Comparison of ENCODE assay signal across 8 cellular contexts in the genomic region with DNA sequence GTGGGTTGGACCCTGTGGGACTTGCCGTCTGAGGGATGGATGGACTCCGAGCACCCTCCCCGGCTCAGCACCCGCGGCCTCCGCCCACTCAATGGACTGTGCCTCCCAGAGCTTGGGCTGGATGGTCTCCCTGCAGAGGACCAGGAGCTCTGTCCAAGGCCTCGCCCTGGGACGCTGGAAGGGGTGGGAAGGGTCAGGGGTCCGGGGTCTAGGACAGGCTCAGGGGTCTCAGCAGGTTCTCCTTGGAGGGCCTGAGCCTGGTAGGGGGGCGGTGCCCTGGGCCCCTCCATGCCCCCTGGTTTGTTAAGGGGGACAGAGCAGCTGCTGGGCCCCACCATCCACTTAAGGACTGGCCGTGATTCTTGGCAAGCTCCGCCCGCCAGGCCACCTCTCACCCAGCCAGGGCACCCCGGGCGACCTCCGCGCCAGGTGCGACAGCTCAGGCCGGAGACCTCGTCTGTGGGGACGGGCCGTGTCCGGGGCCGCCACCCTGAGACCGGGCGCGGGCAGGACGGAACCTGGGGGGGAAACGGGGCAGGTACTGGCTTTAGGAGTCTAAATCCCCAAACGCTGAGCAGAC. TPM values are rescaled to one million over a fixed set of nuclear protein-coding genes. Genes with fewer than 3 reads are reported as not detected.
DNase-seq lines count a peak whose midpoint lies in the region; ATAC-seq, FAIRE-seq and TF ChIP-seq lines count a peak whose summit lies in the region.

No MANE protein-coding gene starts in this region.

- H3K36me3 ChIP-seq in GM23248 (ENCODE audit: low read depth): no peaks in the 10 kb centered on the region
- H3K36me3 ChIP-seq in MM.1S (replicated peaks; ENCODE audit: insufficient read depth, low read length): no peaks in the 10 kb centered on the region
- H3K36me3 ChIP-seq in HepG2 (replicated peaks in 1 of 2; ENCODE audit: control insufficient read depth in 1 of 2, insufficient read depth in 2 of 2, low read length in 2 of 2): peaks cover 0 to 4% of the 10 kb centered on the region in 2 experiments; a peak in 2 of 5 replicates
- H3K36me3 ChIP-seq in stomach smooth muscle (ENCODE audit: control insufficient read depth in 2 of 2, insufficient read depth in 2 of 2, low read length in 2 of 2): peaks cover 4 to 6% of the 10 kb centered on the region in 2 donors

- FAIRE-seq in HepG2 (lab: Jason Lieb, UNC): no peak

- 4 to 8% methylated on average over 15 to 25 of the region's 30 CpGs for WGBS in GM23248 (ENCODE audit: low coverage in 1 of 2, low lambda C conversion rate in 2 of 2, missing lambda C conversion rate in 2 of 2), 2 experiments
- WGBS in HepG2 (ENCODE audit: low lambda C conversion rate): 0% methylated on average over 2 of the region's 30 CpGs

- H2AFZ ChIP-seq in GM23248 (peak overlapping the region; percentile 72), MM.1S (ENCODE audit: low read length) (peak overlapping the region; percentile 82), HepG2 (ENCODE audit: low read length) (no peak overlapping the region)

- no peak for TF ChIP-seq POLR2A in HepG2 (IDR thresholded peaks at IDR 0.05; ENCODE audit: insufficient read depth in 1 of 2, low read depth in 2 of 2, low read length in 2 of 2)

- H3K9me2 ChIP-seq in GM23248 (ENCODE audit: insufficient read depth): no peaks in the 10 kb centered on the region
- no peaks in the 10 kb centered on the region for H3K9me2 ChIP-seq in MM.1S (replicated peaks; ENCODE audit: insufficient read depth, low read length)

- TF ChIP-seq RAD21 in HepG2 (CRISPR knock-in tag; IDR thresholded peaks at IDR 0.05): no peak

- ATAC-seq in HepG2: peak; percentile 58

- intact Hi-C loops in HepG2 (cut with micrococcal nuclease; ENCODE audit: unreplicated experiment): loop anchor here (2.0 kb wide), 1 partner anchor 141 kb away; a partner anchor contains a TSS

- peak overlapping the region; percentile 91 for H3K9ac ChIP-seq in GM23248
- peak overlapping the region; percentile 92 for H3K9ac ChIP-seq in MM.1S (ENCODE audit: low read length)
- H3K9ac ChIP-seq in HepG2 (ENCODE audit: insufficient read depth, low read depth, low read length): peak overlapping the region; percentile 87
- H3K9ac ChIP-seq in stomach smooth muscle (ENCODE audit: low read length in 2 of 2): peak overlapping the region; percentile 68 to 75

- CTCF ChIA-PET in HepG2 (lab: Yijun Ruan, JAX; ENCODE audit: low intra/inter-chr PET ratio, low total read pairs): no interaction called here

- H3K27ac ChIP-seq in GM23248 (peak overlapping the region; percentile 63), MM.1S (ENCODE audit: low read length) (peak overlapping the region; percentile 57; the same call in 1 of the 2 replicates), HepG2 (ENCODE audit: extremely low read length, insufficient read depth, low read length) (peak overlapping the region; percentile 72), stomach smooth muscle (ENCODE audit: low read length) (no peak overlapping the region)

- H3K4me3 ChIP-seq in GM12875 (ENCODE audit: low read depth, low read length) (peak overlapping the region; percentile 93), GM23248 (peak overlapping the region; percentile 88), MM.1S (ENCODE audit: low read length) (peak overlapping the region; percentile 85), HepG2 (replicated peaks in 1 of 3; ENCODE audit: insufficient read depth in 1 of 3, low read depth in 2 of 3, low read length in 3 of 3) (peak overlapping the region; percentile 52 to 81 (median 59)), stomach smooth muscle (ENCODE audit: low read length in 2 of 2) (peak overlapping the region; percentile 65 to 77)

- POLR2A ChIA-PET in HepG2 (lab: Yijun Ruan, JAX): interaction anchor here (2.6 kb wide), 1 partner anchor 26 kb away, joined by 14 read pairs; no protein-coding TSS in a partner anchor

- H3K4me1 ChIP-seq in GM23248 (ENCODE audit: insufficient read depth) (no peaks in the 10 kb centered on the region; the same call in 1 of the 2 replicates), MM.1S (ENCODE audit: low read length) (no peaks in the 10 kb centered on the region), HepG2 (ENCODE audit: insufficient read depth, low read length) (peaks cover 32% of the 10 kb centered on the region), stomach smooth muscle (ENCODE audit: control insufficient read depth, insufficient read depth, low read length) (peaks cover 30% of the 10 kb centered on the region)

- H3K27me3 ChIP-seq in GM23248 (replicated peaks; ENCODE audit: insufficient read depth) (peaks cover 21% of the 10 kb centered on the region), MM.1S (replicated peaks; ENCODE audit: insufficient read depth, low read length) (peaks cover 30% of the 10 kb centered on the region), HepG2 (ENCODE audit: control insufficient read depth in 1 of 2, insufficient read depth in 2 of 2, low read length in 2 of 2) (peaks cover 5 to 24% of the 10 kb centered on the region in 2 experiments), stomach smooth muscle (ENCODE audit: control insufficient read depth in 1 of 2, insufficient read depth in 2 of 2, low read length in 2 of 2) (peaks cover 22 to 25% of the 10 kb centered on the region in 2 donors)

- in situ Hi-C loops in GM23248 (cut with MboI): no loop called here
- in situ Hi-C loops in T47D (cut with HindIII; ENCODE audit: low pct_unique_long_range_greater_than_20kb, low sequenced_read_pairs): no loop called here
- in situ Hi-C loops in HepG2 (cut with HindIII; ENCODE audit: extremely low pct_ligation_motif_present, low pct_unique_long_range_greater_than_20kb): no loop called here

- H4K20me1 ChIP-seq in GM23248 (ENCODE audit: insufficient read depth) (no peaks in the 10 kb centered on the region), MM.1S (ENCODE audit: insufficient read depth, low read length) (no peaks in the 10 kb centered on the region), HepG2 (ENCODE audit: insufficient read depth, low read length) (peaks cover 4% of the 10 kb centered on the region; the same call in 1 of the 2 replicates)

- BruUV-seq in HepG2 (replicated peaks; lab: Mats Ljungman, UMichigan): TSS peak; percentile 67

- H3F3A ChIP-seq in GM23248 (ENCODE audit: insufficient read depth) (no peaks in the 10 kb centered on the region), MM.1S (ENCODE audit: insufficient read depth, low read length) (no peaks in the 10 kb centered on the region)

- peak; percentile 71 for DNase-seq in GM23248
- DNase-seq in MM.1S: no peak
- DNase-seq in T47D (ENCODE audit: low read depth in 1 of 2, low spot score in 1 of 2): peak; percentile 52 to 79
- no peak for DNase-seq in HepG2 (ENCODE audit: low spot score)
- no peak for DNase-seq in occipital lobe (lab: John Stamatoyannopoulos, UW)
- DNase-seq in NCI-H2029 treated with DMSO at 0.1 percent for 48 hours (lab: John Stamatoyannopoulos, UW): no peak

- H3K9me3 ChIP-seq in GM23248 (ENCODE audit: low read depth) (no peaks in the 10 kb centered on the region), MM.1S (replicated peaks; ENCODE audit: insufficient read depth, low read length) (no peaks in the 10 kb centered on the region), HepG2 (ENCODE audit: low read length) (no peaks in the 10 kb centered on the region), stomach smooth muscle (ENCODE audit: control insufficient read depth in 2 of 2, low read length in 2 of 2) (no peaks in the 10 kb centered on the region)

- H3K4me2 ChIP-seq in GM23248 (ENCODE audit: unreplicated experiment) (peak overlapping the region; percentile 83), MM.1S (ENCODE audit: low read depth, low read length) (peak overlapping the region; percentile 99), HepG2 (ENCODE audit: low read depth, low read length) (peak overlapping the region; percentile 82)

- peaks cover 9% of the 10 kb centered on the region; the same call in 1 of the 2 replicates for H3K79me2 ChIP-seq in GM23248 (ENCODE audit: insufficient read depth)
- H3K79me2 ChIP-seq in MM.1S (ENCODE audit: low read length): peaks cover 18% of the 10 kb centered on the region
- peaks cover 3% of the 10 kb centered on the region for H3K79me2 ChIP-seq in HepG2 (ENCODE audit: insufficient read depth, low read length)

- 0 out of 2 replicates have a peak, but pooled peaks have one; percentile 1 for TF ChIP-seq CTCF in GM12875 (IDR thresholded peaks at IDR 0.05; ENCODE audit: borderline replicate concordance, insufficient read depth, low read depth, low read length)
- no peak for TF ChIP-seq CTCF in MM.1S (IDR thresholded peaks at IDR 0.05; ENCODE audit: low read length)
- TF ChIP-seq CTCF in HepG2 (CRISPR knock-in tag; IDR thresholded peaks at IDR 0.05): no peak

- TF ChIP-seq EP300 in HepG2 (IDR thresholded peaks at IDR 0.05; ENCODE audit: low read depth in 2 of 2, low read length in 2 of 2): no peak
- TF ChIP-seq EP300 in HepG2 (CRISPR knock-in tag; IDR thresholded peaks at IDR 0.05; ENCODE audit: borderline replicate concordance): no peak

RNA-seq across cellular contexts. Expression of a gene that starts 29.2 kb away (rescaled TPM):
- total RNA-seq in GM23248 (2014; rRNA removed; shearing (Covaris generic)): 32.4 and 39.9 TPM in 2 replicates
- 40.9 and 43.0 TPM in 2 replicates for polyA plus RNA-seq in GM23248 (2016; fragmentation: Nextera tagmentation; extraction: Ambion mirVana)
- 16.0 and 20.5 TPM in 2 replicates for total RNA-seq in HepG2 (2016; rRNA removed; fragmentation: Illumina TruSeq; extraction: Trizol)
- 7.2 and 7.9 TPM in 2 replicates for total RNA-seq in HepG2 (2016; cell fraction: cytosol; rRNA removed; fragmentation: Illumina TruSeq; extraction: Trizol; ENCODE audit: low read depth)
- total RNA-seq in HepG2 (2016; cell fraction: insoluble cytoplasmic fraction; rRNA removed; fragmentation: Illumina TruSeq; extraction: Trizol): 14.6 and 19.5 TPM in 2 replicates
- 13.8 and 14.1 TPM in 2 replicates for total RNA-seq in HepG2 (2016; cell fraction: membrane; rRNA removed; fragmentation: Illumina TruSeq; extraction: Trizol)
- 11.2 and 13.3 TPM in 2 replicates for total RNA-seq in HepG2 (2016; cell fraction: nucleus; rRNA removed; fragmentation: Illumina TruSeq; extraction: Trizol)
- polyA plus RNA-seq in HepG2 (2011; rRNA removed): 9.2 and 11.8 TPM in 2 replicates
- 6.8 and 8.3 TPM in 2 replicates for polyA plus RNA-seq in HepG2 (2011; cell fraction: cytosol; rRNA removed)
- 26.9 and 28.5 TPM in 2 replicates for polyA plus RNA-seq in HepG2 (2011; cell fraction: nucleus; rRNA removed)
- polyA plus RNA-seq in HepG2 (2012): 14.6 and 15.2 TPM in 2 replicates
- polyA plus RNA-seq in HepG2 (2016; cell fraction: cytosol; fragmentation: Illumina TruSeq; extraction: Trizol; ENCODE audit: low read depth): 5.5 and 5.9 TPM in 2 replicates
- polyA plus RNA-seq in HepG2 (2016; cell fraction: insoluble cytoplasmic fraction; fragmentation: Illumina TruSeq; extraction: Trizol; ENCODE audit: low read depth): 14.3 and 16.5 TPM in 2 replicates
- polyA plus RNA-seq in HepG2 (2016; cell fraction: membrane; fragmentation: Illumina TruSeq; extraction: Trizol; ENCODE audit: low read depth): 7.8 and 8.8 TPM in 2 replicates
- polyA plus RNA-seq in HepG2 (2016; cell fraction: nucleus; fragmentation: Illumina TruSeq; extraction: Trizol; ENCODE audit: insufficient read depth, low read depth): 28.1 and 32.7 TPM in 2 replicates
- 15.9 and 55.4 TPM in 2 replicates for polyA minus RNA-seq in HepG2 (2011; rRNA and poly(A)+ RNA removed; ENCODE audit: low replicate concordance)
- polyA minus RNA-seq in HepG2 (2011; cell fraction: cytosol; rRNA and poly(A)+ RNA removed): 6.1 and 7.2 TPM in 2 replicates
- polyA minus RNA-seq in HepG2 (2011; cell fraction: nucleus; rRNA and poly(A)+ RNA removed): 12.9 and 14.2 TPM in 2 replicates
- total RNA-seq in occipital lobe: 21.5 TPM

RNA-seq across cellular contexts. Expression of a gene that starts 52.1 kb away (rescaled TPM):
- 1.7 and 2.8 TPM in 2 replicates for total RNA-seq in GM23248 (2014; rRNA removed; shearing (Covaris generic))
- polyA plus RNA-seq in GM23248 (2016; fragmentation: Nextera tagmentation; extraction: Ambion mirVana) (1.2 and 1.5 TPM in 2 replicates), HepG2 (2011; rRNA removed) (1.5 and 1.9 TPM in 2 replicates)
- total RNA-seq in HepG2 (2016; rRNA removed; fragmentation: Illumina TruSeq; extraction: Trizol) (1.2 and 1.8 TPM in 2 replicates), occipital lobe (1.4 TPM)
- total RNA-seq in HepG2 (2016; cell fraction: cytosol; rRNA removed; fragmentation: Illumina TruSeq; extraction: Trizol; ENCODE audit: low read depth): 0.30 and 0.35 TPM in 2 replicates
- 1.3 and 1.6 TPM in 2 replicates for total RNA-seq in HepG2 (2016; cell fraction: insoluble cytoplasmic fraction; rRNA removed; fragmentation: Illumina TruSeq; extraction: Trizol)
- total RNA-seq in HepG2 (2016; cell fraction: membrane; rRNA removed; fragmentation: Illumina TruSeq; extraction: Trizol): 1.5 and 1.9 TPM in 2 replicates
- total RNA-seq in HepG2 (2016; cell fraction: nucleus; rRNA removed; fragmentation: Illumina TruSeq; extraction: Trizol): 1.1 and 1.2 TPM in 2 replicates
- polyA plus RNA-seq in HepG2 (2011; cell fraction: cytosol; rRNA removed): 1.4 TPM in 2 replicates
- 2.2 and 2.4 TPM in 2 replicates for polyA plus RNA-seq in HepG2 (2011; cell fraction: nucleus; rRNA removed)
- 1.1 and 1.4 TPM in 2 replicates for polyA plus RNA-seq in HepG2 (2012)
- polyA plus RNA-seq in HepG2 (2016; cell fraction: cytosol; fragmentation: Illumina TruSeq; extraction: Trizol; ENCODE audit: low read depth): 0.37 and 0.43 TPM in 2 replicates
- polyA plus RNA-seq in HepG2 (2016; cell fraction: insoluble cytoplasmic fraction; fragmentation: Illumina TruSeq; extraction: Trizol; ENCODE audit: low read depth): 1.7 and 1.8 TPM in 2 replicates
- polyA plus RNA-seq in HepG2 (2016; cell fraction: membrane; fragmentation: Illumina TruSeq; extraction: Trizol; ENCODE audit: low read depth): 1.4 and 1.6 TPM in 2 replicates
- 1.9 and 2.4 TPM in 2 replicates for polyA plus RNA-seq in HepG2 (2016; cell fraction: nucleus; fragmentation: Illumina TruSeq; extraction: Trizol; ENCODE audit: insufficient read depth, low read depth)
- 0.76 and 1.0 TPM in 2 replicates for polyA minus RNA-seq in HepG2 (2011; rRNA and poly(A)+ RNA removed; ENCODE audit: low replicate concordance)
- 0.35 and 0.49 TPM in 2 replicates for polyA minus RNA-seq in HepG2 (2011; cell fraction: cytosol; rRNA and poly(A)+ RNA removed)
- 0.99 and 1.0 TPM in 2 replicates for polyA minus RNA-seq in HepG2 (2011; cell fraction: nucleus; rRNA and poly(A)+ RNA removed)

Comparison
In these comparisons a context has a peak if more than half of its experiments do, and no peak if none do; other contexts are left out.
1. DNase-seq: peak in GM23248 (single experiment) and T47D (2 of 2); none in MM.1S (single experiment), HepG2 (single experiment), occipital lobe (single experiment) and NCI-H2029 treated with DMSO at 0.1 percent for 48 hours (single experiment).
2. Peak in every context shown above with its lines, with median percentiles within 50 percentile points of each other: H3K4me3 ChIP-seq, H3K4me2 ChIP-seq and H3K9ac ChIP-seq.